13 cellular contexts compared by ENCODE assay signal in genomic region chr20:49284818-49285217, GRCh38. TPM values are rescaled to one million over a fixed set of nuclear protein-coding genes. Genes with fewer than 3 reads are reported as not detected.
DNase-seq lines count a peak whose midpoint lies in the region; ATAC-seq and TF ChIP-seq lines count a peak whose summit lies in the region.
"Had no signal": no experiment of that assay in that cellular context is flagged by ENCODE, and none has a peak within 500 bp of the region (broad histone marks: within the 10 kb centered on the region; RNA-seq: fewer than 3 reads in every experiment).

No MANE protein-coding gene starts in this region.

- peak overlapping the region; percentile 98 to 100 for H3K27ac Mint-ChIP-seq in activated naive CD4-positive, alpha-beta T cell treated with anti-CD3 and anti-CD28 coated beads, Interleukin-2, amount 50 U/mL, for 72 hours
- peak overlapping the region; percentile 99 to 100 for H3K27ac Mint-ChIP-seq in natural killer cell treated with Interleukin-12 subunit alpha and Interleukin-12 subunit beta and Interleukin-15 and Interleukin-18, amount 100 ng/mL, for 72 hours

- peak overlapping the region; percentile 99 for H3K4me3 Mint-ChIP-seq in natural killer cell treated with Interleukin-12 subunit alpha and Interleukin-12 subunit beta and Interleukin-15 and Interleukin-18, amount 100 ng/mL, for 72 hours

- peaks cover 79% of the 10 kb centered on the region for H3K4me1 ChIP-seq in DOHH2 (ENCODE audit: control insufficient read depth, low read length)
- peaks cover 39% of the 10 kb centered on the region for H3K4me1 ChIP-seq in HUES6 (ENCODE audit: control insufficient read depth, insufficient read depth, low read length)

- no peak for TF ChIP-seq CTCF in DOHH2 (IDR thresholded peaks at IDR 0.05; ENCODE audit: low read depth, low read length, poor library complexity, severe bottlenecking)

- H3K27ac ChIP-seq in DOHH2 (ENCODE audit: low read depth, low read length) (no peak overlapping the region), HUES6 (ENCODE audit: low read depth, low read length) (no peak overlapping the region)
- H3K27ac ChIP-seq: body of pancreas, esophagus muscularis mucosa, HL-60, vagina had no signal

- H3K9me3 ChIP-seq in DOHH2 (ENCODE audit: control insufficient read depth, insufficient read depth, low read length) = peaks cover 3% of the 10 kb centered on the region; the same call in 1 of the 2 replicates
- no peaks in the 10 kb centered on the region for H3K9me3 ChIP-seq in HUES6 (ENCODE audit: control insufficient read depth, insufficient read depth, low read depth, low read length)

- peaks cover 0 to 9% of the 10 kb centered on the region in 2 donors for H3K9me3 Mint-ChIP-seq in activated naive CD4-positive, alpha-beta T cell treated with anti-CD3 and anti-CD28 coated beads, Interleukin-2, amount 50 U/mL, for 72 hours
- H3K9me3 Mint-ChIP-seq in natural killer cell treated with Interleukin-12 subunit alpha and Interleukin-12 subunit beta and Interleukin-15 and Interleukin-18, amount 100 ng/mL, for 72 hours = peaks cover 32% of the 10 kb centered on the region

- H3F3A ChIP-seq in DOHH2 (ENCODE audit: control insufficient read depth, insufficient read depth) = peaks cover 100% of the 10 kb centered on the region

- H3K4me3 ChIP-seq in DOHH2 (ENCODE audit: low read length) (peak overlapping the region; percentile 29; the same call in 1 of the 2 replicates), HUES6 (ENCODE audit: low read depth, low read length) (peak overlapping the region; percentile 42)
- H3K4me3 ChIP-seq: body of pancreas, esophagus muscularis mucosa, vagina had no signal

- H3K9ac ChIP-seq in HUES6 (ENCODE audit: low read length) = no peak overlapping the region

- H4K20me1 ChIP-seq in DOHH2 (ENCODE audit: control insufficient read depth, insufficient read depth, low read depth, low read length) = peaks cover 83% of the 10 kb centered on the region

- peak overlapping the region; percentile 96 for H3K4me2 ChIP-seq in DOHH2 (ENCODE audit: low read length)

- no peaks in the 10 kb centered on the region for H3K9me2 ChIP-seq in DOHH2 (replicated peaks; ENCODE audit: control insufficient read depth, low read length)

- peak in 1 of 2 donors; percentile 13 for DNase-seq in activated naive CD4-positive, alpha-beta T cell treated with anti-CD3 and anti-CD28 coated beads, Interleukin-2, amount 50 U/mL, for 72 hours (ENCODE audit: low spot score in 2 of 2)
- DNase-seq in natural killer cell treated with Interleukin-12 subunit alpha and Interleukin-12 subunit beta and Interleukin-15 and Interleukin-18, amount 100 ng/mL, for 72 hours (ENCODE audit: low spot score) = no peak
- DNase-seq: activated CD4-positive, alpha-beta T cell treated with anti-CD3 and anti-CD28 coated beads for 1 hour; body of pancreas; NCI-H187 had no signal

- H3K36me3 Mint-ChIP-seq in activated naive CD4-positive, alpha-beta T cell treated with anti-CD3 and anti-CD28 coated beads, Interleukin-2, amount 50 U/mL, for 72 hours = peaks cover 85 to 97% of the 10 kb centered on the region in 2 donors
- peaks cover 96% of the 10 kb centered on the region for H3K36me3 Mint-ChIP-seq in natural killer cell treated with Interleukin-12 subunit alpha and Interleukin-12 subunit beta and Interleukin-15 and Interleukin-18, amount 100 ng/mL, for 72 hours

- H3K27me3 ChIP-seq in DOHH2 (ENCODE audit: control insufficient read depth, low read length) (no peaks in the 10 kb centered on the region), HUES6 (ENCODE audit: control insufficient read depth, insufficient read depth, low read length) (no peaks in the 10 kb centered on the region)
- H3K27me3 ChIP-seq: body of pancreas, esophagus muscularis mucosa, vagina had no signal

- H3K79me2 ChIP-seq in DOHH2 (ENCODE audit: control insufficient read depth, low read length) = peaks cover 82% of the 10 kb centered on the region

- no peak for ATAC-seq in activated naive CD4-positive, alpha-beta T cell treated with anti-CD3 and anti-CD28 coated beads, Interleukin-2, amount 50 U/mL, for 72 hours
- ATAC-seq in natural killer cell treated with Interleukin-12 subunit alpha and Interleukin-12 subunit beta and Interleukin-15 and Interleukin-18, amount 100 ng/mL, for 72 hours = no peak
- no peak for ATAC-seq in HG03442 (IDR thresholded peaks at IDR 0.05; ENCODE audit: unreplicated experiment)
- no peak for ATAC-seq in HG03175 (IDR thresholded peaks at IDR 0.05; ENCODE audit: unreplicated experiment)
- ATAC-seq in HG03432 (IDR thresholded peaks at IDR 0.05; ENCODE audit: unreplicated experiment) = no peak
- ATAC-seq: body of pancreas had no signal

- H3K36me3 ChIP-seq in DOHH2 (ENCODE audit: control insufficient read depth, low read length) (peaks cover 100% of the 10 kb centered on the region), HUES6 (ENCODE audit: control insufficient read depth, insufficient read depth, low read length) (peaks cover 96% of the 10 kb centered on the region)

- H3K4me1 Mint-ChIP-seq in natural killer cell treated with Interleukin-12 subunit alpha and Interleukin-12 subunit beta and Interleukin-15 and Interleukin-18, amount 100 ng/mL, for 72 hours (ENCODE audit: low read depth in 2 of 2) = peaks cover 78 to 87% of the 10 kb centered on the region in 2 donors

- H3K27me3 Mint-ChIP-seq in natural killer cell treated with Interleukin-12 subunit alpha and Interleukin-12 subunit beta and Interleukin-15 and Interleukin-18, amount 100 ng/mL, for 72 hours = no peaks in the 10 kb centered on the region

RNA-seq across cellular contexts. Expression of gene ZNFX1, which starts 7.0 kb away (rescaled TPM):
- 10 to 100 TPM; 31.2 to 36.6 TPM for total RNA-seq in activated naive CD4-positive, alpha-beta T cell treated with anti-CD3 and anti-CD28 coated beads, Interleukin-2, amount 50 U/mL, for 72 hours
- 10 to 100 TPM; 52.9 to 62.9 TPM for total RNA-seq in natural killer cell treated with Interleukin-12 subunit alpha and Interleukin-12 subunit beta and Interleukin-15 and Interleukin-18, amount 100 ng/mL, for 72 hours
